Comparison of ENCODE assay signal across 35 cellular contexts in genomic region chr14:60241091-60241490, GRCh38.
"Had no signal": no experiment of that assay in that cellular context is flagged by ENCODE, and none has a peak within 500 bp of the region (broad histone marks: within the 10 kb centered on the region; RNA-seq: fewer than 3 reads in every experiment).

No MANE protein-coding gene starts in this region.

- DNase-seq: activated B cell treated with CpG ODN at 0.5 μM for 24 hours; activated CD4-positive, alpha-beta T cell treated with anti-CD3 and anti-CD28 coated beads for 4 hours; activated CD4-positive, alpha-beta T cell treated with anti-CD3 and anti-CD28 coated beads, Interleukin-2, amount 50 U/mL, for 4 hours; activated CD4-positive, CD25-positive, alpha-beta regulatory T cell treated with anti-CD3 and anti-CD28 coated beads, Interleukin-2, amount 50 U/mL, for 72 hours; activated CD8-positive, alpha-beta T cell treated with anti-CD3 and anti-CD28 coated beads for 36 hours; activated effector memory CD4-positive, alpha-beta T cell treated with anti-CD3 and anti-CD28 coated beads, Interleukin-2, amount 50 U/mL, for 16 hours; activated naive CD4-positive, alpha-beta T cell; activated naive CD4-positive, alpha-beta T cell treated with anti-CD3 and anti-CD28 coated beads, Interleukin-2, amount 50 U/mL, for 16 hours; activated naive CD8-positive, alpha-beta T cell treated with anti-CD3 and anti-CD28 coated beads for 36 hours; activated T-cell treated with anti-CD3 and anti-CD28 coated beads, Interleukin-2, amount 50 U/mL, for 1 hour; activated T-cell treated with anti-CD3 and anti-CD28 coated beads, Interleukin-2, amount 50 U/mL, for 72 hours; amygdala; body of pancreas; Karpas-422; KBM-7; NCI-H1105; NCI-H1417 treated with DMSO at 0.1 percent for 48 hours; NCI-H187 treated with DMSO at 0.1 percent for 48 hours; NCI-H2081 treated with DMSO at 0.1 percent for 48 hours; NCI-H345; NCI-H524 treated with DMSO at 0.1 percent for 48 hours; NK-92 treated with Interleukin-12 subunit alpha and Interleukin-12 subunit beta, amount 100 ng/mL, for 24 hours; PC-3; Peyer's patch; RPMI8226; SHP77 treated with DMSO at 0.1 percent for 48 hours; SW 1271; T-helper 1 cell; T-helper 2 cell; T-helper 9 cell had no signal

- H3K4me1 ChIP-seq: body of pancreas, breast epithelium, Peyer's patch had no signal

- FAIRE-seq: astrocyte had no signal

- ATAC-seq: activated CD8-positive, alpha-beta T cell treated with anti-CD3 and anti-CD28 coated beads for 36 hours; activated T-cell treated with anti-CD3 and anti-CD28 coated beads, Interleukin-2, amount 50 U/mL, for 72 hours; activated T-helper 17 cell treated with anti-CD3 and anti-CD28 coated beads, Interleukin-2, amount 50 U/mL, for 72 hours; body of pancreas; PC-3; SK-N-SH treated with all-trans-retinoic acid at 6 μM for 48 hours had no signal

- H3K27me3 ChIP-seq: body of pancreas, breast epithelium, Peyer's patch had no signal

- H3K4me3 ChIP-seq: body of pancreas, breast epithelium, Peyer's patch had no signal

- H3K27ac ChIP-seq: body of pancreas, Peyer's patch, VCaP had no signal

- H3K9me3 ChIP-seq: body of pancreas, breast epithelium, Peyer's patch had no signal

- H3K36me3 ChIP-seq: breast epithelium, Peyer's patch had no signal
